Comparison of ENCODE assay signal across 10 cellular contexts in the genomic region with DNA sequence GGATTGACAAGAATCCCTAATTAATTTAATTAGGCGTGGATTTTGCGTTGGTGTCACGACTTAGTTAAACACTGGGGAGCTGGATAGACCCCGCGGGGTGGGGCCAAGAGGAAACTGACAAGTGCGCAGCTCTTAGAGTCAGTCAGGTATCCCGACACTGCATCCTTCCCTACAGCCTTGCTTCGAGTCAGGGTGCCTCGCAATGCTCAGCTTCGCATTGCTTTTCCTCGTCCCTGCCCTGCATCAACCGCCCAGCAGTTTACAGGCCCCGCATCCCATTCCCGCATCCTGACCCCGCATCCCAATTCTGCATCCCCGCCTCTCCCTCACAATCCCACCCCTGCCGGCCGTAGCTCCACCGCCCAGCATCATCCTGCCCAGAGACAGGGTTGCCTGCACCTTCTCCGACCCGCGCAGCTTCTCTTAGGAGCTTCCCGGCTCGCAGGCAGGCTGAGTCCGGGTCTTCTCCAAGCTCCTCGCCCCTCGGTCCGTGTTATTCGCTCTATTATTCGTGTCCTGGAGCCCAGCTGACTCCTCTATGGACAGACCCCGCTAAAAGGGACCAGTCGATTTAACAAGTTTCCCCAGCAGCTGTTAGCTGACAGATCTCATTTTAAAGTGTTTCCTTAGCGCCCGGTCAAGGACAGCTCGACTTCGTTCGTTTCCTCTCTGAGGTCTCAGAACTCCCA. TPM values are rescaled to one million over a fixed set of nuclear protein-coding genes. Genes with fewer than 3 reads are reported as not detected.
DNase-seq lines count a peak whose midpoint lies in the region; ATAC-seq, FAIRE-seq and TF ChIP-seq lines count a peak whose summit lies in the region.
"Had no signal": no experiment of that assay in that cellular context is flagged by ENCODE, and none has a peak within 500 bp of the region (broad histone marks: within the 10 kb centered on the region; RNA-seq: fewer than 3 reads in every experiment).

No MANE protein-coding gene starts in this region.

- no peak overlapping the region for H3K27ac ChIP-seq in HUES6 (ENCODE audit: low read depth, low read length)
- no peak overlapping the region for H3K27ac ChIP-seq in keratinocyte (ENCODE audit: control insufficient read depth, insufficient read depth, low read length)
- H3K27ac ChIP-seq in kidney (ENCODE audit: low read depth in 2 of 2, low read length in 2 of 2), result no peak overlapping the region
- H3K27ac ChIP-seq: BLaER1, pancreas had no signal

- H3K4me3 ChIP-seq in HUES6 (ENCODE audit: low read depth, low read length) (peak overlapping the region; percentile 63), keratinocyte (ENCODE audit: control insufficient read depth in 2 of 3, extremely low read depth in 1 of 3, insufficient read depth in 2 of 3, low read depth in 1 of 3, low read length in 3 of 3) (no peak overlapping the region), kidney (ENCODE audit: low read length in 2 of 2) (no peak overlapping the region)

- H3K27me3 Mint-ChIP-seq in activated CD8-positive, alpha-beta T cell treated with anti-CD3 and anti-CD28 coated beads for 36 hours, result peaks cover 62% of the 10 kb centered on the region

- no peak overlapping the region for H3K9ac ChIP-seq in HUES6 (ENCODE audit: low read length)
- H3K9ac ChIP-seq in keratinocyte (ENCODE audit: control insufficient read depth, extremely low read depth, insufficient read depth, low read length), result no peak overlapping the region
- no peak overlapping the region for H3K9ac ChIP-seq in kidney (ENCODE audit: low read length in 2 of 2)
- H3K9ac ChIP-seq: BLaER1 had no signal

- no peak for TF ChIP-seq CTCF in activated CD8-positive, alpha-beta T cell treated with anti-CD3 and anti-CD28 coated beads for 36 hours (IDR thresholded peaks at IDR 0.05)
- TF ChIP-seq CTCF in keratinocyte (optimal IDR thresholded peaks at IDR 0.05 in 1 of 3, IDR thresholded peaks at IDR 0.05 in 1 of 3, conservative IDR thresholded peaks at IDR 0.05 in 1 of 3; ENCODE audit: extremely low read depth in 1 of 3, insufficient read depth in 2 of 3, low read length in 3 of 3), result no peak
- TF ChIP-seq CTCF in kidney (IDR thresholded peaks at IDR 0.05; ENCODE audit: borderline replicate concordance, extremely low read depth, insufficient read depth), result no peak

- H3K36me3 Mint-ChIP-seq in activated CD8-positive, alpha-beta T cell treated with anti-CD3 and anti-CD28 coated beads for 36 hours (ENCODE audit: low read depth), result peaks cover 1% of the 10 kb centered on the region

- H3K4me3 Mint-ChIP-seq in activated CD8-positive, alpha-beta T cell treated with anti-CD3 and anti-CD28 coated beads for 36 hours, result peak overlapping the region; percentile 65

- POLR2A ChIA-PET in activated CD8-positive, alpha-beta T cell treated with anti-CD3 and anti-CD28 coated beads for 36 hours (lab: Charles Lee), result interaction anchor here (1.0 to 1.2 kb wide), 2 partner anchors 10 to 13 kb away, joined by 3 read pairs; no protein-coding TSS in a partner anchor

- H3K27ac Mint-ChIP-seq in activated CD8-positive, alpha-beta T cell treated with anti-CD3 and anti-CD28 coated beads for 36 hours, result no peak overlapping the region

- H3K36me3 ChIP-seq in HUES6 (ENCODE audit: control insufficient read depth, insufficient read depth, low read length), result no peaks in the 10 kb centered on the region
- no peaks in the 10 kb centered on the region for H3K36me3 ChIP-seq in keratinocyte (ENCODE audit: control insufficient read depth in 2 of 2, extremely low read depth in 1 of 2, insufficient read depth in 2 of 2, low read length in 2 of 2)
- H3K36me3 ChIP-seq in kidney (ENCODE audit: control insufficient read depth in 1 of 2, insufficient read depth in 2 of 2, low read length in 2 of 2), result no peaks in the 10 kb centered on the region
- H3K36me3 ChIP-seq: BLaER1, pancreas had no signal

- dilution Hi-C loops in keratinocyte (cut with MboI; ENCODE audit: extremely low pct_ligation_motif_present, low sequenced_read_pairs), result no loop called here

- peaks cover 59% of the 10 kb centered on the region for H3K4me1 Mint-ChIP-seq in activated CD8-positive, alpha-beta T cell treated with anti-CD3 and anti-CD28 coated beads for 36 hours (ENCODE audit: low read depth)

- intact Hi-C loops in activated CD8-positive, alpha-beta T cell treated with anti-CD3 and anti-CD28 coated beads for 36 hours (cut with micrococcal nuclease), result loop anchor here (10.0 kb wide), 2 partner anchors 208 to 328 kb away; no protein-coding TSS in a partner anchor
- intact Hi-C loops in kidney (cut with DNase I), result no loop called here

- H2AFZ ChIP-seq in keratinocyte (ENCODE audit: control insufficient read depth, low read length), result no peak overlapping the region

- no peaks in the 10 kb centered on the region for H3K9me3 Mint-ChIP-seq in activated CD8-positive, alpha-beta T cell treated with anti-CD3 and anti-CD28 coated beads for 36 hours

- FAIRE-seq in keratinocyte (lab: Jason Lieb, UNC) (no peak), kidney (lab: Jason Lieb, UNC) (no peak)
- FAIRE-seq: pancreas had no signal

- H3K4me2 ChIP-seq in keratinocyte (ENCODE audit: control insufficient read depth, extremely low read depth, insufficient read depth, low read depth, low read length), result peak overlapping the region; percentile 81

- peak in 2 of 3 experiments; percentile 56 to 65 for DNase-seq in NCI-H1417 (lab: John Stamatoyannopoulos, UW)
- DNase-seq in NCI-H1417 treated with DMSO at 0.1 percent for 48 hours (lab: John Stamatoyannopoulos, UW), result no peak
- peak; percentile 21 for DNase-seq in activated CD8-positive, alpha-beta T cell treated with anti-CD3 and anti-CD28 coated beads for 36 hours
- DNase-seq in keratinocyte (ENCODE audit: low read depth, low spot score), result no peak
- no peak for DNase-seq in NCI-H187 (lab: John Stamatoyannopoulos, UW)
- DNase-seq in kidney, result no peak

- H3K79me2 ChIP-seq in keratinocyte (ENCODE audit: control insufficient read depth, insufficient read depth, low read length), result peaks cover 12% of the 10 kb centered on the region

- no peaks in the 10 kb centered on the region for H4K20me1 ChIP-seq in keratinocyte (ENCODE audit: control insufficient read depth, extremely low read depth, insufficient read depth, low read length)

- H3K4me1 ChIP-seq in HUES6 (ENCODE audit: control insufficient read depth, insufficient read depth, low read length) (peaks cover 17% of the 10 kb centered on the region), keratinocyte (ENCODE audit: control insufficient read depth, extremely low read depth, insufficient read depth, low read length) (peaks cover 10% of the 10 kb centered on the region), kidney (ENCODE audit: control insufficient read depth in 1 of 2, insufficient read depth in 1 of 2, low read depth in 1 of 2, low read length in 2 of 2) (peaks cover 0 to 15% of the 10 kb centered on the region in 2 donors)

- H3K27me3 ChIP-seq in HUES6 (ENCODE audit: control insufficient read depth, insufficient read depth, low read length) (peaks cover 78% of the 10 kb centered on the region), keratinocyte (ENCODE audit: control insufficient read depth, extremely low read depth, insufficient read depth, low read length) (peaks cover 72% of the 10 kb centered on the region)

- ATAC-seq in activated CD8-positive, alpha-beta T cell treated with anti-CD3 and anti-CD28 coated beads for 36 hours, result no peak
- no peak for ATAC-seq in GM18498 (IDR thresholded peaks at IDR 0.05; ENCODE audit: unreplicated experiment)
- ATAC-seq: pancreas had no signal

- H3K9me3 ChIP-seq in HUES6 (ENCODE audit: control insufficient read depth, insufficient read depth, low read depth, low read length) (no peaks in the 10 kb centered on the region), keratinocyte (ENCODE audit: control insufficient read depth, low read depth, low read length) (no peaks in the 10 kb centered on the region), kidney (ENCODE audit: control insufficient read depth in 1 of 2, low read length in 2 of 2) (no peaks in the 10 kb centered on the region)
- H3K9me3 ChIP-seq: pancreas had no signal

- no peaks in the 10 kb centered on the region for H3K9me1 ChIP-seq in keratinocyte (ENCODE audit: control insufficient read depth, extremely low read depth, insufficient read depth, low read length)

- CTCF ChIA-PET in activated CD8-positive, alpha-beta T cell treated with anti-CD3 and anti-CD28 coated beads for 36 hours (lab: Charles Lee), result interaction anchor here (0.9 to 2.7 kb wide), 4 partner anchors 9 to 538 kb away, joined by 3 to 10 read pairs (median 4); partner anchors contain the start of gene GFM1

RNA-seq across cellular contexts. Expression of gene SHOX2, which starts 0.7 kb away (rescaled TPM):
- total RNA-seq in activated CD8-positive, alpha-beta T cell treated with anti-CD3 and anti-CD28 coated beads for 36 hours, result not detected
- 0.05 to 0.10 TPM (median 0.08 TPM) in 3 replicates for polyA plus RNA-seq in keratinocyte
- polyA plus RNA-seq in keratinocyte (2011; ENCODE audit: low read depth), result not detected
- polyA plus RNA-seq in keratinocyte (2011; cell fraction: cytosol; rRNA removed), result 0.04 and 0.06 TPM in 2 replicates
- 0.22 and 0.47 TPM in 2 replicates for polyA plus RNA-seq in keratinocyte (2011; cell fraction: nucleus; rRNA removed)
- 0.05 TPM in 1 of 2 replicates, not detected in the other for polyA plus RNA-seq in keratinocyte (2012; ENCODE audit: low replicate concordance)
- not detected in 3 replicates for polyA minus RNA-seq in keratinocyte
- not detected for polyA minus RNA-seq in keratinocyte (2011; cell fraction: cytosol; rRNA and poly(A)+ RNA removed)
- polyA minus RNA-seq in keratinocyte (2011; cell fraction: nucleus; rRNA and poly(A)+ RNA removed), result not detected in 2 replicates
- 0.38 TPM for total RNA-seq in kidney
- polyA plus RNA-seq in kidney (ENCODE audit: insufficient read depth, low read depth, low replicate concordance), result not detected

RNA-seq across cellular contexts. Expression of gene RSRC1, which starts 3.0 kb away (rescaled TPM):
- 10 to 100 TPM; 37.9 to 44.7 TPM for total RNA-seq in activated CD8-positive, alpha-beta T cell treated with anti-CD3 and anti-CD28 coated beads for 36 hours
- polyA plus RNA-seq in keratinocyte (6.1 to 11.7 TPM (median 11.1 TPM) in 3 replicates), kidney (ENCODE audit: insufficient read depth, low read depth, low replicate concordance) (14.3 TPM)
- 61.1 TPM for polyA plus RNA-seq in keratinocyte (2011; ENCODE audit: low read depth)
- 7.1 and 10.4 TPM in 2 replicates for polyA plus RNA-seq in keratinocyte (2011; cell fraction: cytosol; rRNA removed)
- polyA plus RNA-seq in keratinocyte (2011; cell fraction: nucleus; rRNA removed), result 6.3 and 7.3 TPM in 2 replicates
- 19.4 and 25.8 TPM in 2 replicates for polyA plus RNA-seq in keratinocyte (2012; ENCODE audit: low replicate concordance)
- polyA minus RNA-seq in keratinocyte, result 1.3 to 16.7 TPM (median 7.5 TPM) in 3 replicates
- polyA minus RNA-seq in keratinocyte (2011; cell fraction: cytosol; rRNA and poly(A)+ RNA removed), result 14.0 TPM
- polyA minus RNA-seq in keratinocyte (2011; cell fraction: nucleus; rRNA and poly(A)+ RNA removed), result 19.4 and 30.3 TPM in 2 replicates
- total RNA-seq in kidney, result 33.8 TPM

Comparison
In these comparisons a context has a peak if more than half of its experiments do, and no peak if none do; other contexts are left out.
1. DNase-seq: peak in NCI-H1417 (2 of 3) and activated CD8-positive, alpha-beta T cell treated with anti-CD3 and anti-CD28 coated beads for 36 hours (single experiment); none in NCI-H1417 treated with DMSO at 0.1 percent for 48 hours (single experiment), keratinocyte (single experiment), NCI-H187 (0 of 2) and kidney (single experiment).